Comparison of ENCODE assay signal across 1 cellular context in genomic region chr12:14931359-14931758, GRCh38.
TF ChIP-seq lines count a peak whose summit lies in the region.

No MANE protein-coding gene starts in this region.

TF ChIP-seq in IMR-90, 13 proteins besides CTCF, POLR2A, EP300 and RAD21:
- TF ChIP-seq BHLHE40 (IDR thresholded peaks at IDR 0.05; ENCODE audit: low read depth, low read length): no peak
- TF ChIP-seq, protein P1, sequence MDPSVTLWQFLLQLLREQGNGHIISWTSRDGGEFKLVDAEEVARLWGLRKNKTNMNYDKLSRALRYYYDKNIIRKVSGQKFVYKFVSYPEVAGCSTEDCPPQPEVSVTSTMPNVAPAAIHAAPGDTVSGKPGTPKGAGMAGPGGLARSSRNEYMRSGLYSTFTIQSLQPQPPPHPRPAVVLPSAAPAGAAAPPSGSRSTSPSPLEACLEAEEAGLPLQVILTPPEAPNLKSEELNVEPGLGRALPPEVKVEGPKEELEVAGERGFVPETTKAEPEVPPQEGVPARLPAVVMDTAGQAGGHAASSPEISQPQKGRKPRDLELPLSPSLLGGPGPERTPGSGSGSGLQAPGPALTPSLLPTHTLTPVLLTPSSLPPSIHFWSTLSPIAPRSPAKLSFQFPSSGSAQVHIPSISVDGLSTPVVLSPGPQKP (IDR thresholded peaks at IDR 0.05; ENCODE audit: borderline replicate concordance, low read depth, low read length): no peak
- no peak for TF ChIP-seq MXI1 (IDR thresholded peaks at IDR 0.05; ENCODE audit: borderline replicate concordance, low read depth, low read length)
- TF ChIP-seq NFE2L2 (IDR thresholded peaks at IDR 0.05; ENCODE audit: low read depth, low read length): no peak
- TF ChIP-seq RCOR1 (IDR thresholded peaks at IDR 0.05; ENCODE audit: insufficient replicate concordance, low read length): no peak
- TF ChIP-seq SMC3 (IDR thresholded peaks at IDR 0.05; ENCODE audit: low read depth, low read length): no peak
- no peak for TF ChIP-seq FOS (IDR thresholded peaks at IDR 0.05; ENCODE audit: low read depth, low read length)
- no peak for TF ChIP-seq CHD1 (IDR thresholded peaks at IDR 0.05; ENCODE audit: low read depth, low read length)
- TF ChIP-seq MAZ (IDR thresholded peaks at IDR 0.05; ENCODE audit: borderline replicate concordance, low read depth, low read length): no peak
- TF ChIP-seq, protein P2, sequence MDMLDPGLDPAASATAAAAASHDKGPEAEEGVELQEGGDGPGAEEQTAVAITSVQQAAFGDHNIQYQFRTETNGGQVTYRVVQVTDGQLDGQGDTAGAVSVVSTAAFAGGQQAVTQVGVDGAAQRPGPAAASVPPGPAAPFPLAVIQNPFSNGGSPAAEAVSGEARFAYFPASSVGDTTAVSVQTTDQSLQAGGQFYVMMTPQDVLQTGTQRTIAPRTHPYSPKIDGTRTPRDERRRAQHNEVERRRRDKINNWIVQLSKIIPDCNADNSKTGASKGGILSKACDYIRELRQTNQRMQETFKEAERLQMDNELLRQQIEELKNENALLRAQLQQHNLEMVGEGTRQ (IDR thresholded peaks at IDR 0.05; ENCODE audit: low read depth, low read length): no peak
- no peak for TF ChIP-seq CEBPB (IDR thresholded peaks at IDR 0.05; ENCODE audit: low read depth, low read length)
- no peak for TF ChIP-seq MAFK (IDR thresholded peaks at IDR 0.05; ENCODE audit: low read depth, low read length)
- TF ChIP-seq RFX5 (IDR thresholded peaks at IDR 0.05; ENCODE audit: low read depth, low read length): no peak
